ENCODE assay signal across 1 cellular context in the genomic region with DNA sequence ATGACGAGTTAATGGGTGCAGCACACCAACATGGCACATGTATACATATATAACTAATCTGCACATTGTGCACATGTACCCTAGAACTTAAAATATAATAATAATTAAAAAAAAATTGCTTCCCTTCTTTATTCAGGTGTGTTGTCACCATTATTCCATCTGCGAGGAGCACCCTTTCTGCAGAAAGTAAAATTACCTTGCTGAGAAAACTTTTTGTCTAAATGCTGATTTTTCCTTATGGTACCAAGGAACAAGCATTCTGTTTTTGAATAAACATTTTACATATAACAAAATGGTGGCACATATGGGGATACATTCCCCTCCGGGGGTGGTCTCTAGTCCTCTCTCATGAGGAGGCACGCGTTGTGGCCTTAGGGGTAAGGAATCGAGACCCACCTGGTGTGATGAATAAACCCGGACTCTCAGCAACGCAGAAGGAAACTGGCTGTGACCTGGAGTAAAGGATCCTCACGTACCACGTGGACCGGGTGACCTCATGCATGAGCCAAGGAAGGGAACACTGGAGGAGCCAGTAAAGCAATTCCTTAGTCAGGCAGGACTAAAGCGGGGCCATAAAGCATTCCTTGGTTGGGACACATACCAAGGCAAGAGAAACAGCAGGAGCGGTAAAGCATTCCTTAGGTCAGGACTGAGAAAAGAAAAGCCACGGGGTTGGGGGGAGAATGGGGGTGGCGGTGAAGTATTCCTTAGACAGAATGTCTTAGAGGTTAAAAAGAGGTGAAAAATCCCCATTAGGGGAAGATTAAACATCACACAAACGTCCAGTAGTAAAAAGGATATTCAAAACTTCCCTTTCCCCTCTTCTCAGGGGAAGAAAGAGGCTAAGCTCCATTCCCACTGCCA.
TF ChIP-seq lines count a peak whose summit lies in the region.

No MANE protein-coding gene starts in this region.

TF ChIP-seq in GM23338, 12 proteins besides CTCF, POLR2A, EP300 and RAD21:
- TF ChIP-seq, protein P1, sequence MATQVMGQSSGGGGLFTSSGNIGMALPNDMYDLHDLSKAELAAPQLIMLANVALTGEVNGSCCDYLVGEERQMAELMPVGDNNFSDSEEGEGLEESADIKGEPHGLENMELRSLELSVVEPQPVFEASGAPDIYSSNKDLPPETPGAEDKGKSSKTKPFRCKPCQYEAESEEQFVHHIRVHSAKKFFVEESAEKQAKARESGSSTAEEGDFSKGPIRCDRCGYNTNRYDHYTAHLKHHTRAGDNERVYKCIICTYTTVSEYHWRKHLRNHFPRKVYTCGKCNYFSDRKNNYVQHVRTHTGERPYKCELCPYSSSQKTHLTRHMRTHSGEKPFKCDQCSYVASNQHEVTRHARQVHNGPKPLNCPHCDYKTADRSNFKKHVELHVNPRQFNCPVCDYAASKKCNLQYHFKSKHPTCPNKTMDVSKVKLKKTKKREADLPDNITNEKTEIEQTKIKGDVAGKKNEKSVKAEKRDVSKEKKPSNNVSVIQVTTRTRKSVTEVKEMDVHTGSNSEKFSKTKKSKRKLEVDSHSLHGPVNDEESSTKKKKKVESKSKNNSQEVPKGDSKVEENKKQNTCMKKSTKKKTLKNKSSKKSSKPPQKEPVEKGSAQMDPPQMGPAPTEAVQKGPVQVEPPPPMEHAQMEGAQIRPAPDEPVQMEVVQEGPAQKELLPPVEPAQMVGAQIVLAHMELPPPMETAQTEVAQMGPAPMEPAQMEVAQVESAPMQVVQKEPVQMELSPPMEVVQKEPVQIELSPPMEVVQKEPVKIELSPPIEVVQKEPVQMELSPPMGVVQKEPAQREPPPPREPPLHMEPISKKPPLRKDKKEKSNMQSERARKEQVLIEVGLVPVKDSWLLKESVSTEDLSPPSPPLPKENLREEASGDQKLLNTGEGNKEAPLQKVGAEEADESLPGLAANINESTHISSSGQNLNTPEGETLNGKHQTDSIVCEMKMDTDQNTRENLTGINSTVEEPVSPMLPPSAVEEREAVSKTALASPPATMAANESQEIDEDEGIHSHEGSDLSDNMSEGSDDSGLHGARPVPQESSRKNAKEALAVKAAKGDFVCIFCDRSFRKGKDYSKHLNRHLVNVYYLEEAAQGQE (IDR thresholded peaks at IDR 0.05; ENCODE audit: unreplicated experiment), result no peak
- TF ChIP-seq CREB1 (CRISPR knock-in tag; IDR thresholded peaks at IDR 0.05; ENCODE audit: low read depth), result no peak
